ENCODE assay signal across 8 cellular contexts in genomic region chr7:56063882-56064625, GRCh38. TPM values are rescaled to one million over a fixed set of nuclear protein-coding genes. Genes with fewer than 3 reads are reported as not detected.
DNase-seq lines count a peak whose midpoint lies in the region; TF ChIP-seq lines count a peak whose summit lies in the region.

TSS of gene SUMF2 (plus strand) at chr7:56064286. CDS start at chr7:56064312, 26 bp downstream.

- H4K20me1 ChIP-seq in Loucy (ENCODE audit: insufficient read depth, low read length, poor library complexity, severe bottlenecking): peaks cover 49% of the 10 kb centered on the region

- H3K4me3 ChIP-seq in H7 (ENCODE audit: insufficient read depth, low read depth, low read length) (peak within 1 kb of the TSS; percentile 94), Loucy (ENCODE audit: low read length, poor library complexity, severe bottlenecking) (peak within 1 kb of the TSS; percentile 83), fibroblast of villous mesenchyme (ENCODE audit: low read depth, low read length) (peak within 1 kb of the TSS; percentile 92), stomach smooth muscle (ENCODE audit: low read length in 2 of 2) (peak within 1 kb of the TSS; percentile 88 to 94)

- H3K9ac ChIP-seq in Loucy (ENCODE audit: low read depth, low read length, poor library complexity, severe bottlenecking) (peak within 1 kb of the TSS; percentile 94), stomach smooth muscle (ENCODE audit: low read length in 2 of 2) (peak within 1 kb of the TSS; percentile 72 to 85)

- peaks cover 16% of the 10 kb centered on the region for H3K36me3 Mint-ChIP-seq in neural crest cell (ENCODE audit: low read depth)

- peak within 1 kb of the TSS; percentile 85 for H2AFZ ChIP-seq in Loucy (ENCODE audit: low read length)

- H3K9me2 ChIP-seq in Loucy (replicated peaks; ENCODE audit: low read depth, low read length): no peaks in the 10 kb centered on the region

- H3K4me2 ChIP-seq in Loucy (ENCODE audit: low read depth, low read length, poor library complexity, severe bottlenecking): peak within 1 kb of the TSS; percentile 61

- H3K9me3 ChIP-seq in Loucy (ENCODE audit: insufficient read depth, low read depth, low read length) (no peaks in the 10 kb centered on the region), stomach smooth muscle (ENCODE audit: control insufficient read depth in 2 of 2, low read length in 2 of 2) (no peaks in the 10 kb centered on the region)

- in situ Hi-C loops in G401 (cut with HindIII; ENCODE audit: low sequenced_read_pairs): no loop called here

- H3K4me1 ChIP-seq in Loucy (ENCODE audit: insufficient read depth, low read length, poor library complexity, severe bottlenecking) (peaks cover 23% of the 10 kb centered on the region), stomach smooth muscle (ENCODE audit: control insufficient read depth, insufficient read depth, low read length) (peaks cover 5% of the 10 kb centered on the region)

- no peaks in the 10 kb centered on the region for H3K9me3 Mint-ChIP-seq in neural crest cell

- peak within 1 kb of the TSS; percentile 90 for H3K27ac ChIP-seq in stomach smooth muscle (ENCODE audit: low read length)

- peaks cover 26% of the 10 kb centered on the region for H3K4me1 Mint-ChIP-seq in neural crest cell

- H3K27ac Mint-ChIP-seq in neural crest cell (ENCODE audit: unreplicated experiment): peak within 1 kb of the TSS; percentile 96

- H3K4me3 Mint-ChIP-seq in neural crest cell: peak within 1 kb of the TSS; percentile 94

- no peaks in the 10 kb centered on the region for H3K27me3 Mint-ChIP-seq in neural crest cell (ENCODE audit: low read depth)

- DNase-seq in G401 (ENCODE audit: low spot score): peak; percentile 90
- peak; percentile 98 for DNase-seq in H7
- DNase-seq in SIG-M5 (lab: John Stamatoyannopoulos, UW): peak; percentile 65
- peak; percentile 79 for DNase-seq in activated gamma-delta T cell (lab: John Stamatoyannopoulos, UW)
- peak; percentile 93 for DNase-seq in fibroblast of villous mesenchyme (ENCODE audit: low read depth)
- DNase-seq in neural crest cell (ENCODE audit: low read depth, low spot score): peak; percentile 82

- peaks cover 15% of the 10 kb centered on the region; the same call in 1 of the 2 replicates for H3F3A ChIP-seq in Loucy (ENCODE audit: low read depth)

- H3K36me3 ChIP-seq in H7 (replicated peaks; ENCODE audit: control insufficient read depth, insufficient read depth, low read length): peaks cover 17% of the 10 kb centered on the region
- H3K36me3 ChIP-seq in Loucy (ENCODE audit: insufficient read depth, low read length): peaks cover 39% of the 10 kb centered on the region
- H3K36me3 ChIP-seq in stomach smooth muscle (ENCODE audit: control insufficient read depth in 2 of 2, insufficient read depth in 2 of 2, low read length in 2 of 2): peaks cover 19 to 39% of the 10 kb centered on the region in 2 donors

- TF ChIP-seq CTCF in Loucy (conservative IDR thresholded peaks at IDR 0.05; ENCODE audit: low read length): peak; percentile 18; the same call in 1 of the 2 replicates
- TF ChIP-seq CTCF in fibroblast of villous mesenchyme (IDR thresholded peaks at IDR 0.05; ENCODE audit: insufficient read depth, low read depth, low read length): no peak
- TF ChIP-seq CTCF in neural crest cell (conservative IDR thresholded peaks at IDR 0.05): no peak

- H3K79me2 ChIP-seq in Loucy (ENCODE audit: insufficient read depth, low read length): peaks cover 44% of the 10 kb centered on the region

- H3K27me3 ChIP-seq in H7 (ENCODE audit: control insufficient read depth, insufficient read depth, low read length) (no peaks in the 10 kb centered on the region), Loucy (ENCODE audit: insufficient read depth, low read length, poor library complexity, severe bottlenecking) (no peaks in the 10 kb centered on the region), stomach smooth muscle (ENCODE audit: control insufficient read depth in 1 of 2, insufficient read depth in 2 of 2, low read length in 2 of 2) (no peaks in the 10 kb centered on the region)

RNA-seq across cellular contexts. Expression of gene SUMF2, which starts in this region (rescaled TPM):
- 145 and 152 TPM in 2 replicates for total RNA-seq in G401 (2014; rRNA removed; shearing (Covaris generic))
- total RNA-seq in H7 (2014; rRNA removed; shearing (Covaris generic)): 107 and 109 TPM in 2 replicates
- total RNA-seq in fibroblast of villous mesenchyme (167 and 209 TPM in 2 replicates), neural crest cell (82.1 and 85.9 TPM in 2 replicates)

Comparison
In these comparisons a context has a peak if more than half of its experiments do, and no peak if none do; other contexts are left out.
1. Peak in every context shown above with its lines: DNase-seq, H3K4me3 ChIP-seq and H3K27ac ChIP-seq.